In genomic region chr7:121599887-121600286, GRCh38 we compare ENCODE assay signal across 20 cellular contexts.
"Had no signal": no experiment of that assay in that cellular context is flagged by ENCODE, and none has a peak within 500 bp of the region (broad histone marks: within the 10 kb centered on the region; RNA-seq: fewer than 3 reads in every experiment).

No MANE protein-coding gene starts in this region.

- H3K4me3 ChIP-seq: SJSA1, SK-N-MC had no signal

- DNase-seq: Karpas-422, KG1, MM.1S, NCI-H1092 treated with DMSO at 0.1 percent for 48 hours, NCI-H1436, NCI-H187 treated with DMSO at 0.1 percent for 48 hours, NCI-H2029 treated with DMSO at 0.1 percent for 48 hours, NCI-H2227 treated with DMSO at 0.1 percent for 48 hours, NCI-H524, NCI-H69, NCI-H774, Right ventricle myocardium superior, RPMI8226, SIG-M5, T-helper 1 cell had no signal

- FAIRE-seq: HTR-8/SVneo, RCC 7860 had no signal

- H3K9me3 ChIP-seq: SJSA1 had no signal

- H3K27ac ChIP-seq: HL-60, SJSA1, SK-N-MC had no signal

- H3K4me1 ChIP-seq: SJSA1 had no signal

- H3K36me3 ChIP-seq: SJSA1 had no signal
